ENCODE assay signal across 9 cellular contexts in genomic region chr6:132937466-132937906, GRCh38.
DNase-seq lines count a peak whose midpoint lies in the region; ATAC-seq, FAIRE-seq and TF ChIP-seq lines count a peak whose summit lies in the region.
"Had no signal": no experiment of that assay in that cellular context is flagged by ENCODE, and none has a peak within 500 bp of the region (broad histone marks: within the 10 kb centered on the region; RNA-seq: fewer than 3 reads in every experiment).

No MANE protein-coding gene starts in this region.

- H3K4me1 Mint-ChIP-seq in activated T-helper 1 cell treated with anti-CD3 and anti-CD28 coated beads, Interleukin-12 subunit alpha, Interleukin-12 subunit beta, Interleukin-2, Interleukin-4 antibody, amounts not matched to agents 30 ng/mL and 10 ng/mL and 1 ng/mL, durations not matched to agents 14 hours and 24 hours and 36 hours (ENCODE audit: low read depth), result no peaks in the 10 kb centered on the region

- no peak overlapping the region for H3K4me3 ChIP-seq in AG04449 (ENCODE audit: low read depth, low read length)

- intact Hi-C loops in activated T-helper 1 cell treated with anti-CD3 and anti-CD28 coated beads, Interleukin-12 subunit alpha, Interleukin-12 subunit beta, Interleukin-2, Interleukin-4 antibody, amounts not matched to agents 30 ng/mL and 10 ng/mL and 1 ng/mL, durations not matched to agents 14 hours and 24 hours and 36 hours (cut with micrococcal nuclease), result no loop called here

- DNase-seq in AG04449 (ENCODE audit: low read depth, low spot score) (no peak), GM18507 (ENCODE audit: extremely low spot score, insufficient read length, low read depth) (no peak), NCI-H2107 (lab: John Stamatoyannopoulos, UW) (peak; percentile 82), iPS-NIHi11 (ENCODE audit: low spot score) (peak; percentile 71), ecto neural progenitor cell (ENCODE audit: low spot score) (no peak)
- DNase-seq in activated T-helper 1 cell treated with anti-CD3 and anti-CD28 coated beads, Interleukin-12 subunit alpha, Interleukin-12 subunit beta, Interleukin-2, Interleukin-4 antibody, amounts not matched to agents 30 ng/mL and 10 ng/mL and 1 ng/mL, durations not matched to agents 14 hours and 24 hours and 36 hours (ENCODE audit: low spot score), result peak; percentile 6

- peak; percentile 43 for TF ChIP-seq CTCF in AG04449 (IDR thresholded peaks at IDR 0.05; ENCODE audit: insufficient read depth, low read length, missing control alignments)

- H3K9me3 Mint-ChIP-seq in activated T-helper 1 cell treated with anti-CD3 and anti-CD28 coated beads, Interleukin-12 subunit alpha, Interleukin-12 subunit beta, Interleukin-2, Interleukin-4 antibody, amounts not matched to agents 30 ng/mL and 10 ng/mL and 1 ng/mL, durations not matched to agents 14 hours and 24 hours and 36 hours, result no peaks in the 10 kb centered on the region

- CTCF ChIA-PET in AG04449 (lab: Yijun Ruan, JAX), result interaction anchor here (0.8 kb wide), 1 partner anchor 25 kb away, joined by 4 read pairs; no protein-coding TSS in a partner anchor

- POLR2A ChIA-PET in AG04449 (lab: Yijun Ruan, JAX), result no interaction called here

- FAIRE-seq in GM18507 (lab: Jason Lieb, UNC), result peak; percentile 48
- FAIRE-seq: colon had no signal

- no peak overlapping the region for H3K27ac Mint-ChIP-seq in activated T-helper 1 cell treated with anti-CD3 and anti-CD28 coated beads, Interleukin-12 subunit alpha, Interleukin-12 subunit beta, Interleukin-2, Interleukin-4 antibody, amounts not matched to agents 30 ng/mL and 10 ng/mL and 1 ng/mL, durations not matched to agents 14 hours and 24 hours and 36 hours

- H3K36me3 Mint-ChIP-seq in activated T-helper 1 cell treated with anti-CD3 and anti-CD28 coated beads, Interleukin-12 subunit alpha, Interleukin-12 subunit beta, Interleukin-2, Interleukin-4 antibody, amounts not matched to agents 30 ng/mL and 10 ng/mL and 1 ng/mL, durations not matched to agents 14 hours and 24 hours and 36 hours (ENCODE audit: low read depth), result no peaks in the 10 kb centered on the region

- H3K27me3 Mint-ChIP-seq in activated T-helper 1 cell treated with anti-CD3 and anti-CD28 coated beads, Interleukin-12 subunit alpha, Interleukin-12 subunit beta, Interleukin-2, Interleukin-4 antibody, amounts not matched to agents 30 ng/mL and 10 ng/mL and 1 ng/mL, durations not matched to agents 14 hours and 24 hours and 36 hours (ENCODE audit: insufficient read depth), result peaks cover 3% of the 10 kb centered on the region

- no peak overlapping the region for H3K4me3 Mint-ChIP-seq in activated T-helper 1 cell treated with anti-CD3 and anti-CD28 coated beads, Interleukin-12 subunit alpha, Interleukin-12 subunit beta, Interleukin-2, Interleukin-4 antibody, amounts not matched to agents 30 ng/mL and 10 ng/mL and 1 ng/mL, durations not matched to agents 14 hours and 24 hours and 36 hours

- ATAC-seq in GM18519 (IDR thresholded peaks at IDR 0.05; ENCODE audit: low FRiP score, unreplicated experiment) (no peak), HG02642 (IDR thresholded peaks at IDR 0.05; ENCODE audit: poor library complexity, unreplicated experiment) (no peak)

Comparison
In these comparisons a context has a peak if more than half of its experiments do, and no peak if none do; other contexts are left out.
1. DNase-seq: peak in NCI-H2107 (single experiment), activated T-helper 1 cell treated with anti-CD3 and anti-CD28 coated beads, Interleukin-12 subunit alpha, Interleukin-12 subunit beta, Interleukin-2, Interleukin-4 antibody, amounts not matched to agents 30 ng/mL and 10 ng/mL and 1 ng/mL, durations not matched to agents 14 hours and 24 hours and 36 hours (single experiment) and iPS-NIHi11 (single experiment); none in AG04449 (single experiment), GM18507 (single experiment) and ecto neural progenitor cell (single experiment).